In the genomic region with DNA sequence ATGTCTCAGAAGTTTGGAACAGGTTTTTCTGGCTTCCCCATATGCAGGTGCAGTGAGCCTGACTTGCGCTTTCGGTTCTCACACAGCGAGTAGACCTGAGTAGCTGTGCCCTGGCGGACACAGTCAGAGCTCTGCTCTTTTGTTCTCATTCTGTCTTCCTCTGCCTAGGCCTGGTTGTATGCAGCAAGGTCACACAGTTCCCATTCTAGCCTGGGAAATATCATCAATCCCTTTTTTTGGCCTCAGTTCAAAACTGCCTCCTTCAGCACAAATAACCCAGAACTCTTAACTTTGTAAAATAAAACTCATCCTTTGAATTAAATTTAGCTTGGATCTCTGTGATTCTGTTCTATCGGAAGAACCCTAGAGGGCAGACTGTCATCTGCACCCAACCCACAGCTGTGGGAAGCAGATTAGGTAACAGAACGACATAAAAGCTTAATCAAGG, we compare ENCODE assay signal across 8 cellular contexts. TPM values are rescaled to one million over a fixed set of nuclear protein-coding genes. Genes with fewer than 3 reads are reported as not detected.
A peak's percentile ranks its signal among the peaks of the same experiment; 100 is the strongest.
DNase-seq lines count a peak whose midpoint lies in the region; ATAC-seq and TF ChIP-seq lines count a peak whose summit lies in the region.

No MANE protein-coding gene starts in this region.

- H3K9me3 Mint-ChIP-seq in activated T-helper 2 cell treated with anti-CD3 and anti-CD28 coated beads, Interferon-gamma antibody, Interleukin-2, Interleukin-4, amounts not matched to agents 10 μg/mL and 5 μg/mL and 100 μg/mL, durations not matched to agents 14 hours and 24 hours and 36 hours, result no peaks in the 10 kb centered on the region

- H3K27me3 Mint-ChIP-seq in activated T-helper 2 cell treated with anti-CD3 and anti-CD28 coated beads, Interferon-gamma antibody, Interleukin-2, Interleukin-4, amounts not matched to agents 10 μg/mL and 5 μg/mL and 100 μg/mL, durations not matched to agents 14 hours and 24 hours and 36 hours (ENCODE audit: low read depth), result no peaks in the 10 kb centered on the region

- intact Hi-C loops in heart left ventricle (cut with DNase I) (no loop called here), spleen (cut with DNase I; ENCODE audit: low total_unique reads) (no loop called here)
- intact Hi-C loops in activated T-helper 2 cell treated with anti-CD3 and anti-CD28 coated beads, Interferon-gamma antibody, Interleukin-2, Interleukin-4, amounts not matched to agents 10 μg/mL and 5 μg/mL and 100 μg/mL, durations not matched to agents 14 hours and 24 hours and 36 hours (cut with micrococcal nuclease), result no loop called here

- TF ChIP-seq CTCF in heart left ventricle (IDR thresholded peaks at IDR 0.05) (peak in 7 of 12 donors; percentile 8 to 37 (median 24)), spleen (IDR thresholded peaks at IDR 0.05 in 8 of 11, conservative IDR thresholded peaks at IDR 0.05 in 3 of 11) (peak in 8 of 11 experiments; percentile 15 to 41 (median 32))

- DNase-seq in DMS53 treated with DMSO at 0.1 percent for 48 hours (lab: John Stamatoyannopoulos, UW; ENCODE audit: unreplicated experiment) (peak; percentile 55), SK-MEL-5 (ENCODE audit: low read depth, low spot score) (peak; percentile 20), heart left ventricle (peak in 3 of 5 donors; percentile 15 to 33 (median 30)), spleen (peak; percentile 81)
- DNase-seq in activated T-helper 2 cell treated with anti-CD3 and anti-CD28 coated beads, Interferon-gamma antibody, Interleukin-2, Interleukin-4, amounts not matched to agents 10 μg/mL and 5 μg/mL and 100 μg/mL, durations not matched to agents 14 hours and 24 hours and 36 hours (ENCODE audit: low spot score), result no peak
- DNase-seq in activated CD4-positive, alpha-beta T cell treated with anti-CD3 and anti-CD28 coated beads for 4 hours, result no peak

- H3K27ac ChIP-seq in heart left ventricle, result peak overlapping the region in 7 of 12 donors; percentile 10 to 57 (median 44)
- peak overlapping the region; percentile 36 to 81 (median 74) for H3K27ac ChIP-seq in spleen

- in situ Hi-C loops in SK-MEL-5 (cut with HindIII; ENCODE audit: low pct_unique_long_range_greater_than_20kb, low sequenced_read_pairs), result no loop called here

- no peaks in the 10 kb centered on the region for H3K9me3 ChIP-seq in heart left ventricle
- peaks cover 0 to 8% (median 0%) of the 10 kb centered on the region in 8 donors for H3K9me3 ChIP-seq in spleen

- no peaks in the 10 kb centered on the region for H3K4me1 Mint-ChIP-seq in activated T-helper 2 cell treated with anti-CD3 and anti-CD28 coated beads, Interferon-gamma antibody, Interleukin-2, Interleukin-4, amounts not matched to agents 10 μg/mL and 5 μg/mL and 100 μg/mL, durations not matched to agents 14 hours and 24 hours and 36 hours (ENCODE audit: low read depth)

- WGBS in heart left ventricle, 4 donors, result 13 to 39% (median 20%) methylated on average over 6 of the region's 6 CpGs
- 22 to 45% (median 28%) methylated on average over 6 of the region's 6 CpGs for WGBS in spleen, 5 donors

- no peaks in the 10 kb centered on the region for H3K36me3 ChIP-seq in heart left ventricle
- no peaks in the 10 kb centered on the region for H3K36me3 ChIP-seq in spleen

- TF ChIP-seq POLR2A in heart left ventricle (IDR thresholded peaks at IDR 0.05) (no peak), spleen (IDR thresholded peaks at IDR 0.05) (peak in 1 of 3 donors; percentile 10)

- H3K36me3 Mint-ChIP-seq in activated T-helper 2 cell treated with anti-CD3 and anti-CD28 coated beads, Interferon-gamma antibody, Interleukin-2, Interleukin-4, amounts not matched to agents 10 μg/mL and 5 μg/mL and 100 μg/mL, durations not matched to agents 14 hours and 24 hours and 36 hours (ENCODE audit: low read depth), result no peaks in the 10 kb centered on the region

- H3K4me3 ChIP-seq in heart left ventricle, result peak overlapping the region in 2 of 12 donors; percentile 0 to 30
- peak overlapping the region in 1 of 8 donors; percentile 38 for H3K4me3 ChIP-seq in spleen

- H3K27me3 ChIP-seq in heart left ventricle (no peaks in the 10 kb centered on the region), spleen (replicated peaks in 1 of 7) (no peaks in the 10 kb centered on the region)

- peaks cover 0 to 26% (median 7%) of the 10 kb centered on the region in 12 donors for H3K4me1 ChIP-seq in heart left ventricle
- peaks cover 4 to 26% (median 14%) of the 10 kb centered on the region in 6 donors for H3K4me1 ChIP-seq in spleen

- no peak overlapping the region for H3K27ac Mint-ChIP-seq in activated T-helper 2 cell treated with anti-CD3 and anti-CD28 coated beads, Interferon-gamma antibody, Interleukin-2, Interleukin-4, amounts not matched to agents 10 μg/mL and 5 μg/mL and 100 μg/mL, durations not matched to agents 14 hours and 24 hours and 36 hours

- H3K4me3 Mint-ChIP-seq in activated T-helper 2 cell treated with anti-CD3 and anti-CD28 coated beads, Interferon-gamma antibody, Interleukin-2, Interleukin-4, amounts not matched to agents 10 μg/mL and 5 μg/mL and 100 μg/mL, durations not matched to agents 14 hours and 24 hours and 36 hours (ENCODE audit: low read depth), result no peak overlapping the region

- ATAC-seq in GM19397 (IDR thresholded peaks at IDR 0.05; ENCODE audit: unreplicated experiment), result peak; percentile 100
- peak; percentile 100 for ATAC-seq in HG03378 (IDR thresholded peaks at IDR 0.05; ENCODE audit: unreplicated experiment)
- peak; percentile 90 to 94 (median 92) for ATAC-seq in heart left ventricle

RNA-seq across cellular contexts. Expression of a gene that starts 10.2 kb away (rescaled TPM):
- total RNA-seq in SK-MEL-5 (2014; rRNA removed; shearing (Covaris generic)), result 0.13 TPM in 1 of 2 replicates, not detected in the other
- 0.13 TPM in 1 of 2 replicates, not detected in the other for polyA plus RNA-seq in SK-MEL-5 (2015; cell fraction: cytosol; rRNA removed)
- polyA plus RNA-seq in SK-MEL-5 (2015; cell fraction: nucleus; rRNA removed), result 0.43 TPM in 1 of 2 replicates, not detected in the other
- under 1 TPM in 2 of 9 donors, not detected in 7; 0.16 to 0.99 TPM for total RNA-seq in heart left ventricle
- polyA plus RNA-seq in heart left ventricle, result under 1 TPM in 1 of 2 donors, not detected in 1; 0.04 TPM
- under 1 TPM in 4 of 7 donors, not detected in 3; 0.32 to 0.85 (median 0.61) TPM for total RNA-seq in spleen
- polyA plus RNA-seq in spleen, result under 1 TPM; 0.03 to 0.32 (median 0.20) TPM
- not detected in 2 replicates for total RNA-seq in activated T-helper 2 cell treated with anti-CD3 and anti-CD28 coated beads, Interferon-gamma antibody, Interleukin-2, Interleukin-4, amounts not matched to agents 10 μg/mL and 5 μg/mL and 100 μg/mL, durations not matched to agents 14 hours and 24 hours and 36 hours

Comparison
In these comparisons a context has a peak if more than half of its experiments do, and no peak if none do; other contexts are left out.
1. DNase-seq: peak in DMS53 treated with DMSO at 0.1 percent for 48 hours (single experiment), SK-MEL-5 (single experiment), heart left ventricle (3 of 5) and spleen (single experiment); none in activated T-helper 2 cell treated with anti-CD3 and anti-CD28 coated beads, Interferon-gamma antibody, Interleukin-2, Interleukin-4, amounts not matched to agents 10 μg/mL and 5 μg/mL and 100 μg/mL, durations not matched to agents 14 hours and 24 hours and 36 hours (single experiment) and activated CD4-positive, alpha-beta T cell treated with anti-CD3 and anti-CD28 coated beads for 4 hours (0 of 2).
2. Peak in every context shown above with its lines, with median percentiles within 50 percentile points of each other: ATAC-seq.